7 cellular contexts compared by ENCODE assay signal in genomic region chr3:196499807-196500524, GRCh38. TPM values are rescaled to one million over a fixed set of nuclear protein-coding genes. Genes with fewer than 3 reads are reported as not detected.
A peak's percentile ranks its signal among the peaks of the same experiment; 100 is the strongest.
DNase-seq lines count a peak whose midpoint lies in the region; ATAC-seq and TF ChIP-seq lines count a peak whose summit lies in the region.

No MANE protein-coding gene starts in this region.

- H3K4me3 Mint-ChIP-seq in HFFc6 = peak overlapping the region; percentile 99
- peak overlapping the region; percentile 97 for H3K4me3 Mint-ChIP-seq in activated CD4-positive, alpha-beta memory T cell treated with anti-CD3 and anti-CD28 coated beads for 36 hours

- H3K4me3 ChIP-seq in right cardiac atrium (ENCODE audit: low read length) = peak overlapping the region; percentile 97

- TF ChIP-seq CTCF in HFFc6 (IDR thresholded peaks at IDR 0.05) = no peak

- H3K4me1 ChIP-seq in right cardiac atrium (ENCODE audit: control insufficient read depth, insufficient read depth, low read length) = peaks cover 7% of the 10 kb centered on the region

- WGBS in right cardiac atrium = 80% methylated on average over 11 of the region's 11 CpGs

- POLR2A ChIA-PET in activated CD4-positive, alpha-beta memory T cell treated with anti-CD3 and anti-CD28 coated beads for 36 hours (lab: Charles Lee) = no interaction called here

- ATAC-seq in right cardiac atrium (no peak), GM18868 (IDR thresholded peaks at IDR 0.05; ENCODE audit: unreplicated experiment) (no peak)

- H3K27me3 Mint-ChIP-seq in HFFc6 (ENCODE audit: insufficient read depth) = no peaks in the 10 kb centered on the region; the same call in 1 of the 2 replicates
- no peaks in the 10 kb centered on the region for H3K27me3 Mint-ChIP-seq in activated CD4-positive, alpha-beta memory T cell treated with anti-CD3 and anti-CD28 coated beads for 36 hours

- DNase-seq in HFFc6 (no peak), right cardiac atrium (no peak), NCI-H1694 treated with DMSO at 0.1 percent for 48 hours (lab: John Stamatoyannopoulos, UW) (no peak), HuH-7.5 (ENCODE audit: low spot score) (no peak)
- DNase-seq in activated CD4-positive, alpha-beta memory T cell treated with anti-CD3 and anti-CD28 coated beads for 36 hours = peak; percentile 58
- DNase-seq in stimulated activated CD4-positive, alpha-beta T cell treated with anti-CD3 and anti-CD28 coated beads, Interleukin-4, amount 100 ng/mL, for 24 hours = peak; percentile 65

- peaks cover 42% of the 10 kb centered on the region for H3K36me3 Mint-ChIP-seq in HFFc6 (ENCODE audit: low read depth)
- H3K36me3 Mint-ChIP-seq in activated CD4-positive, alpha-beta memory T cell treated with anti-CD3 and anti-CD28 coated beads for 36 hours = peaks cover 53% of the 10 kb centered on the region

- CTCF ChIA-PET in activated CD4-positive, alpha-beta memory T cell treated with anti-CD3 and anti-CD28 coated beads for 36 hours (lab: Charles Lee) = interaction anchor here (0.9 kb wide), 1 partner anchor 22 kb away, joined by 3 read pairs; no protein-coding TSS in a partner anchor

- intact Hi-C loops in activated CD4-positive, alpha-beta memory T cell treated with anti-CD3 and anti-CD28 coated beads for 36 hours (cut with micrococcal nuclease) = loop anchor here (5.0 kb wide), 1 partner anchor 318 kb away; no protein-coding TSS in a partner anchor
- intact Hi-C loops in right cardiac atrium (cut with DNase I) = loop anchor here in 1 of 4 donors (10.0 kb wide), 1 partner anchor 425 kb away; no protein-coding TSS in a partner anchor

- peak overlapping the region; percentile 44 for H3K27ac ChIP-seq in right cardiac atrium (ENCODE audit: low read length)

- H3K27me3 ChIP-seq in right cardiac atrium (ENCODE audit: control insufficient read depth, insufficient read depth) = no peaks in the 10 kb centered on the region

- H3K9me3 Mint-ChIP-seq in HFFc6 = no peaks in the 10 kb centered on the region
- H3K9me3 Mint-ChIP-seq in activated CD4-positive, alpha-beta memory T cell treated with anti-CD3 and anti-CD28 coated beads for 36 hours = no peaks in the 10 kb centered on the region

- peaks cover 28% of the 10 kb centered on the region for H3K4me1 Mint-ChIP-seq in HFFc6 (ENCODE audit: low read depth)
- peaks cover 51% of the 10 kb centered on the region for H3K4me1 Mint-ChIP-seq in activated CD4-positive, alpha-beta memory T cell treated with anti-CD3 and anti-CD28 coated beads for 36 hours (ENCODE audit: low read depth)

- peak overlapping the region; percentile 99 for H3K27ac Mint-ChIP-seq in HFFc6
- peak overlapping the region; percentile 99 for H3K27ac Mint-ChIP-seq in activated CD4-positive, alpha-beta memory T cell treated with anti-CD3 and anti-CD28 coated beads for 36 hours

- no peaks in the 10 kb centered on the region for H3K9me3 ChIP-seq in right cardiac atrium (ENCODE audit: control insufficient read depth, low read length)

RNA-seq across cellular contexts. Expression of gene RNF168, which starts 3.6 kb away (rescaled TPM):
- total RNA-seq in HFFc6 (2021; fragmentation: NEBNext Ultra II Directional; extraction: Animal tissue kit (Norgen Biotek cat#: 25700)) = 10 to 100 TPM; 11.6 to 16.5 (median 15.5) TPM
- total RNA-seq in activated CD4-positive, alpha-beta memory T cell treated with anti-CD3 and anti-CD28 coated beads for 36 hours = 10 to 100 TPM; 26.1 to 27.2 TPM
- total RNA-seq in right cardiac atrium = 10 to 100 TPM; 18.5 to 24.9 (median 22.6) TPM
- polyA plus RNA-seq in right cardiac atrium = 6.8 TPM

RNA-seq across cellular contexts. Expression of gene SMCO1, which starts 15.2 kb away (rescaled TPM):
- total RNA-seq in HFFc6 (2021; fragmentation: NEBNext Ultra II Directional; extraction: Animal tissue kit (Norgen Biotek cat#: 25700)) = not detected
- total RNA-seq in activated CD4-positive, alpha-beta memory T cell treated with anti-CD3 and anti-CD28 coated beads for 36 hours = not detected
- total RNA-seq in right cardiac atrium = 10 to 100 TPM; 12.1 to 48.1 (median 34.7) TPM
- 46.1 TPM for polyA plus RNA-seq in right cardiac atrium

Comparison
In these comparisons a context has a peak if more than half of its experiments do, and no peak if none do; other contexts are left out.
1. DNase-seq: peak in activated CD4-positive, alpha-beta memory T cell treated with anti-CD3 and anti-CD28 coated beads for 36 hours (single experiment) and stimulated activated CD4-positive, alpha-beta T cell treated with anti-CD3 and anti-CD28 coated beads, Interleukin-4, amount 100 ng/mL, for 24 hours (single experiment); none in HFFc6 (single experiment), right cardiac atrium (0 of 3), NCI-H1694 treated with DMSO at 0.1 percent for 48 hours (single experiment) and HuH-7.5 (single experiment).
2. RNA of gene SMCO1, which starts 15.2 kb away (total RNA-seq): 12.1 to 48.1 TPM in right cardiac atrium; not detected in activated CD4-positive, alpha-beta memory T cell treated with anti-CD3 and anti-CD28 coated beads for 36 hours and not detected in HFFc6; every median in the first group is over 10 times any median in the second.